11 cellular contexts compared by ENCODE assay signal in the genomic region with DNA sequence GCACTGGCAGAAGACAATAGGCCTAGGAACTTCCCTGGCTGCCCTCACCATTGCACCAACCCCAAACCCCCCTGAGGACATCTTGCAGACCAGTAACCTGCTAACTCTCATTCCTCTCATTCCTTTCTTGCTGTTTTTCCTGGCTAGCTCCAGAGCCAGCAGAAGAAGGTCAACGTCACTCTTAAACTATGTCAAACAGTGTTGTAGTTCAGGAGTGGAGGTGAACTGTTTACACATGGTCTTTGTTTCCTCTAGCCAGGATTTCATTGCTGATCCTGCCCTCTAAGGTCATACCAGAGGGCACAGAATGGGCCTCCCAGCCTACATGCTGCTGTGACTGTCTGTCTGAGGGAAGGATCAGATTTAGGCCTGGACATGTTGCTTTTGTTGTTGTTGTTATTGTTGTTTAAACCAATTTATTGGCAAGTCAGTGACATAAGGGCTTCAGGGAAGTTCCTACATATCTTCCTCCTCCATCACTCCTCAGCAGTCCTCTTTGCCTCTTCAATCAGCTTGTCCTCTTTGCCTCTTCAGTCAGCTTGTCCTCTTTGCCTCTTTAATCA.
DNase-seq lines count a peak whose midpoint lies in the region; ATAC-seq and TF ChIP-seq lines count a peak whose summit lies in the region.
"Had no signal": no experiment of that assay in that cellular context is flagged by ENCODE, and none has a peak within 500 bp of the region (broad histone marks: within the 10 kb centered on the region; RNA-seq: fewer than 3 reads in every experiment).

No MANE protein-coding gene starts in this region.

- H3K9me2 ChIP-seq in OCI-LY7 (ENCODE audit: insufficient read depth, low read length) = no peaks in the 10 kb centered on the region

- peaks cover 47% of the 10 kb centered on the region for H3K4me1 Mint-ChIP-seq in brain
- no peaks in the 10 kb centered on the region for H3K4me1 Mint-ChIP-seq in activated naive CD8-positive, alpha-beta T cell treated with anti-CD3 and anti-CD28 coated beads, Interleukin-2, amount 50 U/mL, for 24 hours
- H3K4me1 Mint-ChIP-seq in activated naive CD4-positive, alpha-beta T cell treated with anti-CD3 and anti-CD28 coated beads for 36 hours (ENCODE audit: low read depth) = no peaks in the 10 kb centered on the region

- intact Hi-C loops in OCI-LY7 (cut with micrococcal nuclease; ENCODE audit: unreplicated experiment) = no loop called here
- intact Hi-C loops in activated naive CD4-positive, alpha-beta T cell treated with anti-CD3 and anti-CD28 coated beads for 36 hours (cut with micrococcal nuclease) = no loop called here

- POLR2A ChIA-PET in OCI-LY7 (lab: Charles Lee) = no interaction called here

- H3K27me3 ChIP-seq in skeletal muscle tissue (ENCODE audit: control insufficient read depth in 3 of 3, insufficient read depth in 3 of 3, low read length in 3 of 3) = no peaks in the 10 kb centered on the region

- H3K4me1 ChIP-seq in skeletal muscle tissue (ENCODE audit: control insufficient read depth in 3 of 3, insufficient read depth in 3 of 3, low read length in 3 of 3) (peaks cover 9 to 15% (median 10%) of the 10 kb centered on the region in 3 donors), OCI-LY7 (ENCODE audit: insufficient read depth, low read length, poor library complexity, severe bottlenecking) (no peaks in the 10 kb centered on the region)

- DNase-seq in HFF-Myc (ENCODE audit: extremely low read depth, low read depth) (peak; percentile 20), islet precursor cell (peak; percentile 98), OCI-LY7 (ENCODE audit: low spot score) (no peak)
- DNase-seq in activated naive CD8-positive, alpha-beta T cell treated with anti-CD3 and anti-CD28 coated beads, Interleukin-2, amount 50 U/mL, for 24 hours = no peak
- no peak for DNase-seq in activated naive CD4-positive, alpha-beta T cell treated with anti-CD3 and anti-CD28 coated beads for 36 hours
- DNase-seq: activated CD4-positive, alpha-beta memory T cell treated with anti-CD3 and anti-CD28 coated beads for 36 hours; effector CD8-positive, alpha-beta T cell; NCI-H446 treated with DMSO at 0.1 percent for 48 hours had no signal

- H4K20me1 ChIP-seq in OCI-LY7 (ENCODE audit: insufficient read depth, low read length) = no peaks in the 10 kb centered on the region

- CTCF ChIA-PET in OCI-LY7 (lab: Charles Lee; ENCODE audit: unreplicated experiment) = no interaction called here
- CTCF ChIA-PET in activated naive CD4-positive, alpha-beta T cell treated with anti-CD3 and anti-CD28 coated beads for 36 hours (lab: Charles Lee) = no interaction called here

- no peaks in the 10 kb centered on the region for H3K36me3 Mint-ChIP-seq in brain
- no peaks in the 10 kb centered on the region for H3K36me3 Mint-ChIP-seq in activated naive CD8-positive, alpha-beta T cell treated with anti-CD3 and anti-CD28 coated beads, Interleukin-2, amount 50 U/mL, for 24 hours (ENCODE audit: low read depth)
- no peaks in the 10 kb centered on the region for H3K36me3 Mint-ChIP-seq in activated naive CD4-positive, alpha-beta T cell treated with anti-CD3 and anti-CD28 coated beads for 36 hours (ENCODE audit: low read depth)
- H3K36me3 Mint-ChIP-seq: activated CD4-positive, alpha-beta memory T cell treated with anti-CD3 and anti-CD28 coated beads for 36 hours had no signal

- H3K79me2 ChIP-seq in OCI-LY7 (ENCODE audit: insufficient read depth, low read depth, low read length) = no peaks in the 10 kb centered on the region

- H3K9me3 Mint-ChIP-seq in brain = no peaks in the 10 kb centered on the region
- H3K9me3 Mint-ChIP-seq in activated naive CD8-positive, alpha-beta T cell treated with anti-CD3 and anti-CD28 coated beads, Interleukin-2, amount 50 U/mL, for 24 hours = no peaks in the 10 kb centered on the region
- no peaks in the 10 kb centered on the region for H3K9me3 Mint-ChIP-seq in activated naive CD4-positive, alpha-beta T cell treated with anti-CD3 and anti-CD28 coated beads for 36 hours
- H3K9me3 Mint-ChIP-seq: activated CD4-positive, alpha-beta memory T cell treated with anti-CD3 and anti-CD28 coated beads for 36 hours had no signal

- H3K9me3 ChIP-seq in skeletal muscle tissue (ENCODE audit: control insufficient read depth in 3 of 3, low read length in 3 of 3) (no peaks in the 10 kb centered on the region), OCI-LY7 (ENCODE audit: low read length) (no peaks in the 10 kb centered on the region)

- TF ChIP-seq CTCF in HFF-Myc (IDR thresholded peaks at IDR 0.05; ENCODE audit: low read depth, low read length, missing control alignments) = no peak
- no peak for TF ChIP-seq CTCF in brain (conservative IDR thresholded peaks at IDR 0.05)
- TF ChIP-seq CTCF in OCI-LY7 (conservative IDR thresholded peaks at IDR 0.05; ENCODE audit: low read length) = no peak

- peak overlapping the region in 3 of 5 experiments; percentile 18 to 65 (median 23) for H3K27ac Mint-ChIP-seq in brain
- H3K27ac Mint-ChIP-seq in activated naive CD8-positive, alpha-beta T cell treated with anti-CD3 and anti-CD28 coated beads, Interleukin-2, amount 50 U/mL, for 24 hours = no peak overlapping the region
- no peak overlapping the region for H3K27ac Mint-ChIP-seq in activated naive CD4-positive, alpha-beta T cell treated with anti-CD3 and anti-CD28 coated beads for 36 hours
- H3K27ac Mint-ChIP-seq: activated CD4-positive, alpha-beta memory T cell treated with anti-CD3 and anti-CD28 coated beads for 36 hours had no signal

- no TSS peak for BruUV-seq in OCI-LY7 (replicated peaks; lab: Mats Ljungman, UMichigan)

- H3K4me2 ChIP-seq in OCI-LY7 (ENCODE audit: low read length) = no peak overlapping the region

- H3K9ac ChIP-seq in skeletal muscle tissue (ENCODE audit: low read depth in 1 of 3, low read length in 3 of 3) = no peak overlapping the region

- peaks cover 4% of the 10 kb centered on the region for H3K27me3 Mint-ChIP-seq in brain
- H3K27me3 Mint-ChIP-seq in activated naive CD8-positive, alpha-beta T cell treated with anti-CD3 and anti-CD28 coated beads, Interleukin-2, amount 50 U/mL, for 24 hours = no peaks in the 10 kb centered on the region
- H3K27me3 Mint-ChIP-seq in activated naive CD4-positive, alpha-beta T cell treated with anti-CD3 and anti-CD28 coated beads for 36 hours (ENCODE audit: low read depth) = no peaks in the 10 kb centered on the region
- H3K27me3 Mint-ChIP-seq: activated CD4-positive, alpha-beta memory T cell treated with anti-CD3 and anti-CD28 coated beads for 36 hours had no signal

- no peak overlapping the region for H3K4me3 Mint-ChIP-seq in brain
- no peak overlapping the region for H3K4me3 Mint-ChIP-seq in activated naive CD8-positive, alpha-beta T cell treated with anti-CD3 and anti-CD28 coated beads, Interleukin-2, amount 50 U/mL, for 24 hours
- H3K4me3 Mint-ChIP-seq in activated naive CD4-positive, alpha-beta T cell treated with anti-CD3 and anti-CD28 coated beads for 36 hours = no peak overlapping the region
- H3K4me3 Mint-ChIP-seq: activated CD4-positive, alpha-beta memory T cell treated with anti-CD3 and anti-CD28 coated beads for 36 hours had no signal

- ATAC-seq in GM18909 (IDR thresholded peaks at IDR 0.05; ENCODE audit: poor library complexity, unreplicated experiment) = no peak
- no peak for ATAC-seq in activated naive CD8-positive, alpha-beta T cell treated with anti-CD3 and anti-CD28 coated beads, Interleukin-2, amount 50 U/mL, for 24 hours

- H3K36me3 ChIP-seq in skeletal muscle tissue (ENCODE audit: control insufficient read depth in 3 of 3, insufficient read depth in 3 of 3, low read length in 3 of 3) (no peaks in the 10 kb centered on the region), OCI-LY7 (ENCODE audit: insufficient read depth, low read length) (no peaks in the 10 kb centered on the region)

- H3K27ac ChIP-seq in skeletal muscle tissue (ENCODE audit: low read depth, low read length) = peak overlapping the region; percentile 52
- no peak overlapping the region for H3K27ac ChIP-seq in OCI-LY7 (ENCODE audit: low read depth, low read length, poor library complexity, severe bottlenecking)

- no peak overlapping the region for H3K4me3 ChIP-seq in HFF-Myc (replicated peaks; ENCODE audit: low read depth, low read length)
- H3K4me3 ChIP-seq in skeletal muscle tissue (ENCODE audit: low read length in 3 of 3) = no peak overlapping the region
- H3K4me3 ChIP-seq in OCI-LY7 (ENCODE audit: low read depth, low read length, poor library complexity, severe bottlenecking) = no peak overlapping the region

- H2AFZ ChIP-seq in OCI-LY7 (ENCODE audit: low read length) = no peak overlapping the region

Comparison
In these comparisons a context has a peak if more than half of its experiments do, and no peak if none do; other contexts are left out.
1. DNase-seq: peak in HFF-Myc (single experiment) and islet precursor cell (single experiment); none in OCI-LY7 (single experiment), activated naive CD8-positive, alpha-beta T cell treated with anti-CD3 and anti-CD28 coated beads, Interleukin-2, amount 50 U/mL, for 24 hours (single experiment) and activated naive CD4-positive, alpha-beta T cell treated with anti-CD3 and anti-CD28 coated beads for 36 hours (single experiment).
2. H3K27ac Mint-ChIP-seq: peak in brain (3 of 5); none in activated naive CD8-positive, alpha-beta T cell treated with anti-CD3 and anti-CD28 coated beads, Interleukin-2, amount 50 U/mL, for 24 hours (single experiment) and activated naive CD4-positive, alpha-beta T cell treated with anti-CD3 and anti-CD28 coated beads for 36 hours (single experiment).